Comparison of ENCODE assay signal across 34 cellular contexts in genomic region chr10:19954601-19955000, GRCh38.
"Had no signal": no experiment of that assay in that cellular context is flagged by ENCODE, and none has a peak within 500 bp of the region (broad histone marks: within the 10 kb centered on the region; RNA-seq: fewer than 3 reads in every experiment).

No MANE protein-coding gene starts in this region.

- H3K27me3 ChIP-seq: MG63 had no signal

- DNase-seq: Karpas-422, Kasumi-1, MG63, MM.1S, MV-4-11, NCI-H1048, NCI-H1092, NCI-H1092 treated with DMSO at 0.1 percent for 48 hours, NCI-H1105, NCI-H1105 treated with DMSO at 0.1 percent for 48 hours, NCI-H1417 treated with DMSO at 0.1 percent for 48 hours, NCI-H1436, NCI-H1436 treated with DMSO at 0.1 percent for 48 hours, NCI-H146, NCI-H1694, NCI-H1694 treated with DMSO at 0.1 percent for 48 hours, NCI-H187, NCI-H187 treated with DMSO at 0.1 percent for 48 hours, NCI-H1930, NCI-H2029, NCI-H2029 treated with DMSO at 0.1 percent for 48 hours, NCI-H2081, NCI-H2081 treated with DMSO at 0.1 percent for 48 hours, NCI-H2107, NCI-H2171, NCI-H2171 treated with DMSO at 0.1 percent for 48 hours, NCI-H2227 treated with DMSO at 0.1 percent for 48 hours, NCI-H226, NCI-H345, NCI-H446 treated with DMSO at 0.1 percent for 48 hours, NCI-H510A, NCI-H510A treated with DMSO at 0.1 percent for 48 hours, NCI-H524, NCI-H524 treated with DMSO at 0.1 percent for 48 hours had no signal

- H3K36me3 ChIP-seq: MG63 had no signal

- H3K9me3 ChIP-seq: MG63 had no signal

- H3K4me3 ChIP-seq: MG63 had no signal
